In genomic region chr19:4057913-4058695, GRCh38 we compare ENCODE assay signal across 1 cellular context.
TF ChIP-seq lines count a peak whose summit lies in the region.

No MANE protein-coding gene starts in this region.

TF ChIP-seq in HepG2, 621 proteins besides CTCF, POLR2A, EP300 and RAD21 (continued from another document and continues in another):
- TF ChIP-seq MLXIP (CRISPR knock-in tag; IDR thresholded peaks at IDR 0.05; ENCODE audit: borderline replicate concordance) (no peak), TMF1 (CRISPR knock-in tag; IDR thresholded peaks at IDR 0.05; ENCODE audit: low read depth) (no peak), ZNF646 (CRISPR knock-in tag; IDR thresholded peaks at IDR 0.05) (no peak), E2F1 (CRISPR knock-in tag; IDR thresholded peaks at IDR 0.05) (peak; percentile 67; the same call in 1 of the 2 replicates), KDM3A (CRISPR knock-in tag; IDR thresholded peaks at IDR 0.05; ENCODE audit: low read depth) (0 out of 2 replicates have a peak, but pooled peaks have one; percentile 41), HNF4G (IDR thresholded peaks at IDR 0.05; ENCODE audit: borderline replicate concordance, low read depth, low read length) (no peak), HNF4G (CRISPR knock-in tag; IDR thresholded peaks at IDR 0.05; ENCODE audit: borderline replicate concordance, low read depth) (peak; percentile 18; the same call in 1 of the 2 replicates), KLF6 (CRISPR knock-in tag; IDR thresholded peaks at IDR 0.05) (peak; percentile 91), HOXA9 (CRISPR knock-in tag; IDR thresholded peaks at IDR 0.05; ENCODE audit: borderline replicate concordance) (peak; percentile 60; the same call in 1 of the 2 replicates), MEIS1 (CRISPR knock-in tag; IDR thresholded peaks at IDR 0.05; ENCODE audit: borderline replicate concordance) (no peak), DRAP1 (CRISPR knock-in tag; IDR thresholded peaks at IDR 0.05) (peak; percentile 41; the same call in 1 of the 2 replicates), TSC22D2 (CRISPR knock-in tag; IDR thresholded peaks at IDR 0.05; ENCODE audit: borderline replicate concordance) (no peak; the same call in 1 of the 2 replicates), ZNF577 (CRISPR knock-in tag; IDR thresholded peaks at IDR 0.05; ENCODE audit: borderline replicate concordance, low read depth) (no peak), ZNF543 (CRISPR knock-in tag; IDR thresholded peaks at IDR 0.05) (peak; percentile 14; the same call in 1 of the 2 replicates), HBP1 (CRISPR knock-in tag; IDR thresholded peaks at IDR 0.05; ENCODE audit: low read depth) (no peak; the same call in 1 of the 2 replicates), ARNT (IDR thresholded peaks at IDR 0.05) (no peak), TCF12 (IDR thresholded peaks at IDR 0.05) (no peak), TCF12 (CRISPR knock-in tag; IDR thresholded peaks at IDR 0.05) (peak; percentile 46; the same call in 1 of the 2 replicates), SPEN (CRISPR knock-in tag; IDR thresholded peaks at IDR 0.05; ENCODE audit: low read depth) (peak; percentile 51), SMAD3 (CRISPR knock-in tag; IDR thresholded peaks at IDR 0.05) (0 out of 2 replicates have a peak, but pooled peaks have one; percentile 40), DMAP1 (CRISPR knock-in tag; IDR thresholded peaks at IDR 0.05) (peak; percentile 75), HMGXB4 (CRISPR knock-in tag; IDR thresholded peaks at IDR 0.05; ENCODE audit: borderline replicate concordance in 1 of 2, low read depth in 1 of 2) (peak; percentile 64 to 83; a peak in 3 of 4 replicates), CCDC6 (CRISPR knock-in tag; IDR thresholded peaks at IDR 0.05) (peak; percentile 80), ZNF326 (CRISPR knock-in tag; IDR thresholded peaks at IDR 0.05; ENCODE audit: borderline replicate concordance) (0 out of 2 replicates have a peak, but pooled peaks have one; percentile 23), HOXA5 (CRISPR knock-in tag; IDR thresholded peaks at IDR 0.05) (no peak), UBTF (CRISPR knock-in tag; IDR thresholded peaks at IDR 0.05) (peak; percentile 100), CBX2 (IDR thresholded peaks at IDR 0.05; ENCODE audit: low read depth, low read length) (no peak), CBX2 (CRISPR knock-in tag; IDR thresholded peaks at IDR 0.05; ENCODE audit: low read depth) (0 out of 2 replicates have a peak, but pooled peaks have one; percentile 49), CSRNP2 (CRISPR knock-in tag; conservative IDR thresholded peaks at IDR 0.05; ENCODE audit: low read depth) (no peak; the same call in 1 of the 2 replicates), MED13 (CRISPR knock-in tag; IDR thresholded peaks at IDR 0.05) (0 out of 2 replicates have a peak, but pooled peaks have one; percentile 50), ZNF232 (CRISPR knock-in tag; IDR thresholded peaks at IDR 0.05; ENCODE audit: borderline replicate concordance) (no peak; the same call in 1 of the 2 replicates), ZNF792 (CRISPR knock-in tag; IDR thresholded peaks at IDR 0.05) (0 out of 2 replicates have a peak, but pooled peaks have one; percentile 20), HHEX (CRISPR knock-in tag; IDR thresholded peaks at IDR 0.05) (no peak), ZNF552 (CRISPR knock-in tag; IDR thresholded peaks at IDR 0.05; ENCODE audit: borderline replicate concordance) (no peak), ZNF230 (CRISPR knock-in tag; IDR thresholded peaks at IDR 0.05) (no peak), REXO4 (CRISPR knock-in tag; IDR thresholded peaks at IDR 0.05; ENCODE audit: borderline replicate concordance) (no peak), NFKBIZ (CRISPR knock-in tag; IDR thresholded peaks at IDR 0.05) (no peak), ZNF12 (CRISPR knock-in tag; IDR thresholded peaks at IDR 0.05) (peak; percentile 11; the same call in 1 of the 2 replicates), NFYC (CRISPR knock-in tag; IDR thresholded peaks at IDR 0.05) (peak; percentile 20; the same call in 1 of the 2 replicates), DDIT3 (CRISPR knock-in tag; IDR thresholded peaks at IDR 0.05) (no peak), ZMYM4 (CRISPR knock-in tag; IDR thresholded peaks at IDR 0.05) (no peak), THYN1 (CRISPR knock-in tag; IDR thresholded peaks at IDR 0.05; ENCODE audit: borderline replicate concordance, low read depth) (no peak), FIP1L1 (IDR thresholded peaks at IDR 0.05; ENCODE audit: borderline replicate concordance, insufficient read depth, low read depth, low read length) (no peak)
